Comparison of ENCODE assay signal across 9 cellular contexts in the genomic region with DNA sequence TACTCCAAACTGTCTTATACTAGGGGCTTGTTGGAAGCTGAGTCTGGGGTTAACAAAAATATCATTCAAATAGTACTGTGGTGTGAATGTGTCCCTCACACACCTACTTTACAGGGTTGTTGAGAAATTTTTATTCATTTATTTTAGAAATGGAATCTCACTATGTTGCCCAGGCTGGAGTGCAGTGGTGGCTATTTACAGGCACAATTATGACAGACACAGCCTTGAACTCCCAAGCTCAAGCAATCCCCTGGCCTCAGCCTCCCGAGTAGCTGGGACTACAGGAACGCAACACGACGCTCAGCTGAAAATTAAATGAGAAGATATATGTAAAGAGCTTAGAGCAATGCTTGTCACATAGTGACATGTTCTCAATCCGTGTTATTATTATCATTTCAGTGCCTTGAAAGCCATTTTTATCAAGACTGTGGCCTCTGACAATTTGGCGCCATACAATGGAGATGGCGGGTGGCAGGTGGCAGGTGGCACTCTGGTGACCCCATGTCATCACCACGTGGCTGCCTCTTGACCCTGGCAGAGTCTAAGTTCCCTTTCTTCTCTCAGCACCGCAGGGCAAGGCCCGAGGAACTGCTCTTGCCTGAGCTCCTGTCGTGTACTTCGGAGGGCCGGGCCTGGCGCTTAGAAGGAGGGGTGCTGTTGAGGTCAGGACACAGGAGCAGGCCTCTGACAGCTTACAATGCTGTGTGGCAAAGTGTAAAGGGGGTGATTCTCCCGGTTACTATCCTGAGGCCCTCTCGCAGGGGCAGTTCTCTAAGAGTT.
DNase-seq lines count a peak whose midpoint lies in the region; ATAC-seq and TF ChIP-seq lines count a peak whose summit lies in the region.
"Had no signal": no experiment of that assay in that cellular context is flagged by ENCODE, and none has a peak within 500 bp of the region (broad histone marks: within the 10 kb centered on the region; RNA-seq: fewer than 3 reads in every experiment).

No MANE protein-coding gene starts in this region.

- peak overlapping the region; percentile 91 for H3K9ac ChIP-seq in mesenchymal stem cell (ENCODE audit: low read length)

- no peak overlapping the region for H3K23ac ChIP-seq in mesenchymal stem cell (ENCODE audit: low read length in 2 of 2)

- H3K9me3 Mint-ChIP-seq in T-helper 2 cell treated with Interferon-gamma antibody and Interleukin-4, amounts not matched to agents 5 μg/mL and 100 μg/mL, for 36 hours: peaks cover 7% of the 10 kb centered on the region

- H4K8ac ChIP-seq in mesenchymal stem cell (ENCODE audit: low read length): peak overlapping the region; percentile 73

- no peak for ATAC-seq in HG02763 (IDR thresholded peaks at IDR 0.05; ENCODE audit: unreplicated experiment)

- no peak overlapping the region for H2BK5ac ChIP-seq in mesenchymal stem cell (ENCODE audit: low read depth, low read length, poor library complexity, severe bottlenecking)

- no peak overlapping the region for H3K4me2 ChIP-seq in mesenchymal stem cell (ENCODE audit: low read length, poor library complexity, severe bottlenecking)

- no peak for DNase-seq in T-helper 2 cell treated with Interferon-gamma antibody and Interleukin-4, amounts not matched to agents 5 μg/mL and 100 μg/mL, for 36 hours (ENCODE audit: low spot score)
- DNase-seq in T-helper 2 cell: no peak
- no peak for DNase-seq in mesenchymal stem cell
- DNase-seq in thyroid gland: no peak
- no peak for DNase-seq in NCI-H2029 (lab: John Stamatoyannopoulos, UW)
- no peak for DNase-seq in NCI-H748 (lab: John Stamatoyannopoulos, UW; ENCODE audit: unreplicated experiment)
- DNase-seq: NCI-H748 treated with DMSO at 0.1 percent for 48 hours had no signal

- H3K27ac ChIP-seq in angular gyrus (ENCODE audit: low read depth, low read length) (peak overlapping the region; percentile 88), mesenchymal stem cell (ENCODE audit: low read length, poor library complexity, severe bottlenecking) (no peak overlapping the region), thyroid gland (peak overlapping the region; percentile 95 to 100 (median 98))

- no peaks in the 10 kb centered on the region for H3K36me3 ChIP-seq in mesenchymal stem cell (ENCODE audit: control insufficient read depth in 1 of 2, insufficient read depth in 2 of 2, low read depth in 1 of 2, low read length in 2 of 2)
- H3K36me3 ChIP-seq in thyroid gland: no peaks in the 10 kb centered on the region

- H4K91ac ChIP-seq in mesenchymal stem cell (ENCODE audit: low read length): peak overlapping the region; percentile 12

- no peaks in the 10 kb centered on the region for H3K36me3 Mint-ChIP-seq in T-helper 2 cell treated with Interferon-gamma antibody and Interleukin-4, amounts not matched to agents 5 μg/mL and 100 μg/mL, for 36 hours (ENCODE audit: low read depth)

- H3K14ac ChIP-seq in mesenchymal stem cell (ENCODE audit: low read length in 2 of 2): no peak overlapping the region

- intact Hi-C loops in thyroid gland (cut with DNase I): loop anchor here (5.0 kb wide), 2 partner anchors 108 to 262 kb away; no protein-coding TSS in a partner anchor

- peak overlapping the region in 1 of 2 experiments; percentile 96 for H3K18ac ChIP-seq in mesenchymal stem cell (ENCODE audit: low read depth in 1 of 2, low read length in 2 of 2)

- H3K4me1 Mint-ChIP-seq in T-helper 2 cell treated with Interferon-gamma antibody and Interleukin-4, amounts not matched to agents 5 μg/mL and 100 μg/mL, for 36 hours (ENCODE audit: low read depth): peaks cover 21% of the 10 kb centered on the region

- no peak overlapping the region for H3K4me3 ChIP-seq in mesenchymal stem cell (ENCODE audit: insufficient read depth in 1 of 2, low read depth in 1 of 2, low read length in 2 of 2)
- no peak overlapping the region for H3K4me3 ChIP-seq in thyroid gland (replicated peaks in 1 of 3)

- no peak overlapping the region for H2BK15ac ChIP-seq in mesenchymal stem cell (ENCODE audit: low read depth, poor library complexity, severe bottlenecking)

- no peaks in the 10 kb centered on the region for H3K27me3 ChIP-seq in mesenchymal stem cell (ENCODE audit: control insufficient read depth in 1 of 2, insufficient read depth in 1 of 2, low read length in 2 of 2)
- no peaks in the 10 kb centered on the region for H3K27me3 ChIP-seq in thyroid gland

- peaks cover 8% of the 10 kb centered on the region for H3K27me3 Mint-ChIP-seq in T-helper 2 cell treated with Interferon-gamma antibody and Interleukin-4, amounts not matched to agents 5 μg/mL and 100 μg/mL, for 36 hours (ENCODE audit: low read depth)

- WGBS in mesenchymal stem cell: 95% methylated on average over 16 of the region's 16 CpGs
- WGBS in thyroid gland, 2 donors: 95 to 96% methylated on average over 16 of the region's 16 CpGs

- no peaks in the 10 kb centered on the region for H3K79me1 ChIP-seq in mesenchymal stem cell (replicated peaks; ENCODE audit: low read length, poor library complexity, severe bottlenecking)

- no peak overlapping the region for H2BK12ac ChIP-seq in mesenchymal stem cell (ENCODE audit: low read length in 2 of 2)

- peak overlapping the region; percentile 94 for H3K4me3 Mint-ChIP-seq in T-helper 2 cell treated with Interferon-gamma antibody and Interleukin-4, amounts not matched to agents 5 μg/mL and 100 μg/mL, for 36 hours

- no peak overlapping the region for H2BK120ac ChIP-seq in mesenchymal stem cell (ENCODE audit: low read depth, low read length)

- H2AFZ ChIP-seq in mesenchymal stem cell (ENCODE audit: low read depth, low read length): peak overlapping the region; percentile 80

- H2AK5ac ChIP-seq in mesenchymal stem cell (ENCODE audit: low read length, severe bottlenecking): peak overlapping the region; percentile 29

- H3K9me3 ChIP-seq in mesenchymal stem cell (ENCODE audit: control insufficient read depth, low read length) (peaks cover 8% of the 10 kb centered on the region), thyroid gland (no peaks in the 10 kb centered on the region)

- TF ChIP-seq CTCF in thyroid gland (IDR thresholded peaks at IDR 0.05): no peak

- TF ChIP-seq POLR2A in thyroid gland (IDR thresholded peaks at IDR 0.05): no peak

- peak overlapping the region; percentile 97 for H3K27ac Mint-ChIP-seq in T-helper 2 cell treated with Interferon-gamma antibody and Interleukin-4, amounts not matched to agents 5 μg/mL and 100 μg/mL, for 36 hours

- peaks cover 13% of the 10 kb centered on the region for H3K4me1 ChIP-seq in mesenchymal stem cell (ENCODE audit: control insufficient read depth, insufficient read depth, low read depth, low read length)
- H3K4me1 ChIP-seq in thyroid gland: peaks cover 35 to 37% of the 10 kb centered on the region in 2 donors

- H3K4ac ChIP-seq in mesenchymal stem cell (ENCODE audit: low read depth in 1 of 2, low read length in 2 of 2): no peak overlapping the region
